Comparison of ENCODE assay signal across 1 cellular context in genomic region chr11:122230387-122230760, GRCh38.
TF ChIP-seq lines count a peak whose summit lies in the region.

No MANE protein-coding gene starts in this region.

TF ChIP-seq in HepG2, 621 proteins besides CTCF, POLR2A, EP300 and RAD21 (continued from another document):
- TF ChIP-seq MXD3 (CRISPR knock-in tag; IDR thresholded peaks at IDR 0.05) (no peak), ZNF879 (CRISPR knock-in tag; IDR thresholded peaks at IDR 0.05) (no peak), MED1 (CRISPR knock-in tag; IDR thresholded peaks at IDR 0.05) (no peak), HOXA3 (CRISPR knock-in tag; IDR thresholded peaks at IDR 0.05) (no peak), ZNF7 (CRISPR knock-in tag; IDR thresholded peaks at IDR 0.05) (no peak), KMT2A (CRISPR knock-in tag; IDR thresholded peaks at IDR 0.05) (no peak), IRX3 (CRISPR knock-in tag; IDR thresholded peaks at IDR 0.05; ENCODE audit: borderline replicate concordance, low read depth) (no peak), SMYD3 (CRISPR knock-in tag; IDR thresholded peaks at IDR 0.05) (no peak), XRCC5 (optimal IDR thresholded peaks at IDR 0.05; ENCODE audit: low read length) (no peak), HNF4G (IDR thresholded peaks at IDR 0.05; ENCODE audit: borderline replicate concordance, low read depth, low read length) (no peak), HNF4G (CRISPR knock-in tag; IDR thresholded peaks at IDR 0.05; ENCODE audit: borderline replicate concordance, low read depth) (no peak)
